ENCODE assay signal across 32 cellular contexts in the genomic region with DNA sequence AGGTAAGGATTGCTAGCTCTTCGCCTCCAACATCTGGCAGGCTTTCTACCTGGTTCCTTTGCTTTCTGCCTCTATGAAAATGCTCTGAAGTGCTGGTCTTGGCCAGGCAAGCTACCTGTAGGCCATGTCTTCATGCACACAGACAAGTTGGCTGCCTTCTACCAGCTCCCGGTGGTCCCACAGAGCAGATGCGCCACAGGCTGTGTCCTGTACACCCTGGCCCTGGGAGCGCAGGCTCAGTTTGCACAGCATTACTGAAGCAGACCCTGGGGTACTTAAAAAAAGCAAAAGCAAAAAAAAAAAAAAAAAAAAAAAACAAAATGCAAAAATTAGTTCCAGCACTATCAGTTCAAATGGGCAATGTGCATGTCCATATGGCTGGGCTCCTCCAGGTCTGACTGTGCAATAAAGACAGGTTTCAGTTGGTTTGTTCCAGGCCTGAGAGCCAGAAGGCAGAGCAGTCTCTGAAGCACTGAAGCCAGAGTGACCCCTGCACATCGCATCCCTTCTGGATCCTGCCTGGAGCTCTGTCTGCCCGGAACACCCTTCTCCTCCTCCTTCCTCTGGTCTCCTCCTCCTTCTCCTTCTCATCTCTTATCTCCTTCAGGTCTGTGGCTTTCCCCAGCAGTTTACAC.
"Had no signal": no experiment of that assay in that cellular context is flagged by ENCODE, and none has a peak within 500 bp of the region (broad histone marks: within the 10 kb centered on the region; RNA-seq: fewer than 3 reads in every experiment).

No MANE protein-coding gene starts in this region.

- H3K27me3 ChIP-seq: gastrocnemius medialis, hepatocyte, neural progenitor cell, sigmoid colon, stomach, suprapubic skin, tibial artery had no signal

- ATAC-seq: activated CD8-positive, alpha-beta T cell treated with anti-CD3 and anti-CD28 coated beads for 36 hours; activated T-cell treated with anti-CD3 and anti-CD28 coated beads, Interleukin-2, amount 50 U/mL, for 4 hours; activated T-helper 17 cell treated with anti-CD3 and anti-CD28 coated beads, Interleukin-2, amount 50 U/mL, for 72 hours; gastrocnemius medialis; left cardiac atrium; left ventricle myocardium superior; naive thymus-derived CD8-positive, alpha-beta T cell; psoas muscle; stimulated activated memory B cell treated with anti-CD40 and anti-IgM and Interleukin-4, amounts not matched to agents 10 μg/mL and 1 μg/mL and 100 μg/mL, for 72 hours; T-helper 17 cell had no signal

- H3K4me1 ChIP-seq: gastrocnemius medialis, neural progenitor cell, parathyroid adenoma, psoas muscle, suprapubic skin had no signal

- H2AFZ ChIP-seq: hepatocyte, neural progenitor cell, parathyroid adenoma had no signal

- H3K27me3 Mint-ChIP-seq: activated CD4-positive, alpha-beta T cell treated with anti-CD3 and anti-CD28 coated beads, Interleukin-2, amount 10 ng/mL, durations not matched to agents 7 days and 5 days; activated CD8-positive, alpha-beta T cell treated with anti-CD3 and anti-CD28 coated beads for 36 hours; stimulated activated memory B cell treated with anti-CD40 and anti-IgM and Interleukin-4, amounts not matched to agents 10 μg/mL and 1 μg/mL and 100 μg/mL, for 72 hours had no signal

- H3K27ac Mint-ChIP-seq: activated CD4-positive, alpha-beta T cell treated with anti-CD3 and anti-CD28 coated beads, Interleukin-2, amount 10 ng/mL, durations not matched to agents 7 days and 5 days; activated CD8-positive, alpha-beta T cell treated with anti-CD3 and anti-CD28 coated beads for 36 hours; activated T-helper 17 cell treated with anti-CD3 and anti-CD28 coated beads, Interleukin-2, amount 50 U/mL, for 72 hours; mesothelial cell of epicardium; naive thymus-derived CD8-positive, alpha-beta T cell; neural progenitor cell; stimulated activated memory B cell treated with anti-CD40 and anti-IgM and Interleukin-4, amounts not matched to agents 10 μg/mL and 1 μg/mL and 100 μg/mL, for 72 hours; T-helper 17 cell had no signal

- DNase-seq: activated CD4-positive, alpha-beta T cell treated with anti-CD3 and anti-CD28 coated beads, Interleukin-2, amount 10 ng/mL, durations not matched to agents 7 days and 5 days; activated CD4-positive, CD25-positive, alpha-beta regulatory T cell treated with anti-CD3 and anti-CD28 coated beads, Interleukin-2, amount 50 U/mL, for 72 hours; activated CD8-positive, alpha-beta T cell treated with anti-CD3 and anti-CD28 coated beads for 36 hours; activated gamma-delta T cell treated with Interleukin-2 at 50 U/mL for 16 hours; activated naive CD4-positive, alpha-beta T cell treated with anti-CD3 and anti-CD28 coated beads, Interleukin-2, amount 50 U/mL, for 16 hours; activated T-cell treated with anti-CD3 and anti-CD28 coated beads, Interleukin-2, amount 50 U/mL, for 4 hours; amniotic stem cell; effector CD8-positive, alpha-beta T cell; gastrocnemius medialis; islet precursor cell; left cardiac atrium; left ventricle myocardium superior; naive thymus-derived CD8-positive, alpha-beta T cell; occipital lobe; psoas muscle; sigmoid colon; stimulated activated CD4-positive, alpha-beta T cell treated with anti-CD3 and anti-CD28 coated beads, Interleukin-1b, Interleukin-23, amount 100 ng/mL, for 48 hours; stimulated activated CD4-positive, alpha-beta T cell treated with anti-CD3 and anti-CD28 coated beads, Interleukin-4, amount 100 ng/mL, for 4 hours; stimulated activated CD8-positive, alpha-beta memory T cell treated with anti-CD3 and anti-CD28 coated beads, Interleukin-4, amount 100 ng/mL, for 48 hours; stomach; T-helper 17 cell; T1000; tibial artery had no signal

- H3K79me2 ChIP-seq: hepatocyte, parathyroid adenoma had no signal

- H3K4me3 Mint-ChIP-seq: activated CD4-positive, alpha-beta T cell treated with anti-CD3 and anti-CD28 coated beads, Interleukin-2, amount 10 ng/mL, durations not matched to agents 7 days and 5 days; activated CD8-positive, alpha-beta T cell treated with anti-CD3 and anti-CD28 coated beads for 36 hours; activated T-cell treated with anti-CD3 and anti-CD28 coated beads, Interleukin-2, amount 50 U/mL, for 4 hours; activated T-helper 17 cell treated with anti-CD3 and anti-CD28 coated beads, Interleukin-2, amount 50 U/mL, for 72 hours; mesothelial cell of epicardium; naive thymus-derived CD8-positive, alpha-beta T cell; neural progenitor cell; stimulated activated memory B cell treated with anti-CD40 and anti-IgM and Interleukin-4, amounts not matched to agents 10 μg/mL and 1 μg/mL and 100 μg/mL, for 72 hours; T-helper 17 cell had no signal

- H3K4me2 ChIP-seq: hepatocyte, neural progenitor cell, smooth muscle cell had no signal

- H3K9me3 ChIP-seq: gastrocnemius medialis, suprapubic skin had no signal

- H3K27ac ChIP-seq: epithelial cell of prostate, gastrocnemius medialis, hepatocyte, neural progenitor cell, parathyroid adenoma, psoas muscle, sigmoid colon, stomach, suprapubic skin, tibial artery had no signal

- H3K9ac ChIP-seq: neural progenitor cell, parathyroid adenoma had no signal

- H3K4me1 Mint-ChIP-seq: activated CD4-positive, alpha-beta T cell treated with anti-CD3 and anti-CD28 coated beads, Interleukin-2, amount 10 ng/mL, durations not matched to agents 7 days and 5 days; activated T-helper 17 cell treated with anti-CD3 and anti-CD28 coated beads, Interleukin-2, amount 50 U/mL, for 72 hours; neural progenitor cell; T-helper 17 cell had no signal

- H3K36me3 ChIP-seq: gastrocnemius medialis, neural progenitor cell, sigmoid colon, stomach, suprapubic skin, tibial artery had no signal

- H3K4me3 ChIP-seq: gastrocnemius medialis, hepatocyte, neural progenitor cell, psoas muscle, sigmoid colon, smooth muscle cell, stomach, suprapubic skin, tibial artery had no signal
